ENCODE assay signal across 9 cellular contexts in the genomic region with DNA sequence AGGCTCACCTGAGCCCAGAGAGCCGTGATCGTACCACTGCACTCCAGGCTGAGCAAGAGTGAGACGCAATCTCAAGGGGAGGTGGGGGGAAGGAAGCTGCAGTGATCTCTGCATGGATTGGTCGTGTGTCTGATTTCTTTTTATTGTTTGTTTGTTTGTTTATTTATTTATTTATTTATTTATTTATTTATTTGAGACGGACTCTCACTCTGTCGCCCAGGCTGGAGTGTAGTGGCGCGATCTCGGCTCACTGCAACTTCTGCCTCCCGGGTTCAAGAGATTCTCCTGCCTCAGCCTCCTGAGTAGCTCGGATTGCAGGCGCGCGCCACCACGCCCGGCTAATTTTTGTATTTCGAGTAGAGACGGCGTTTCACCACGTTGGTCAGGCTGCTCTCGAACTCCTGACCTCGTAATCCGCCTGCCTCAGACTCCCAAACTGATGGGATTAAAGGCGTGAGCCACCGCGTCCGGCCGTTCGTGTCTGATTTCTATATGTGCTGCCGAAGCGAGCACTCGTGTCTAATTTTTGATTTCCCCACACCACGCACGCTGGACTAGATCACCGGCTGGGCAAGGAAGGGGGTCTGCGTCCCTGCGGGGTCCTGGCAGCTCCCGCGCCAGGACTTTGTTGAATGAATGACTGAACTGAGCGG. TPM values are rescaled to one million over a fixed set of nuclear protein-coding genes. Genes with fewer than 3 reads are reported as not detected.
DNase-seq lines count a peak whose midpoint lies in the region; ATAC-seq, FAIRE-seq and TF ChIP-seq lines count a peak whose summit lies in the region.
"Had no signal": no experiment of that assay in that cellular context is flagged by ENCODE, and none has a peak within 500 bp of the region (broad histone marks: within the 10 kb centered on the region; RNA-seq: fewer than 3 reads in every experiment).

No MANE protein-coding gene starts in this region.

- WGBS in liver: 31% methylated on average over 40 of the region's 40 CpGs

- peaks cover 53% of the 10 kb centered on the region for H3K4me1 Mint-ChIP-seq in activated T-cell treated with anti-CD3 and anti-CD28 coated beads, Interleukin-2, amount 50 U/mL, for 4 hours (ENCODE audit: low read depth)
- H3K4me1 Mint-ChIP-seq in activated naive CD8-positive, alpha-beta T cell treated with anti-CD3 and anti-CD28 coated beads, Interleukin-2, amount 50 U/mL, for 24 hours: peaks cover 53% of the 10 kb centered on the region

- H3K27me3 ChIP-seq in liver (ENCODE audit: control insufficient read depth in 4 of 4, insufficient read depth in 4 of 4, low read length in 3 of 4) (no peaks in the 10 kb centered on the region), tibial artery (peaks cover 0 to 24% of the 10 kb centered on the region in 2 donors)

- TF ChIP-seq RAD21 in liver (IDR thresholded peaks at IDR 0.05): no peak

- peak overlapping the region in 2 of 3 donors; percentile 54 to 68 for H3K4me3 ChIP-seq in liver (ENCODE audit: low read depth in 1 of 3, low read length in 3 of 3)
- H3K4me3 ChIP-seq in tibial artery: peak overlapping the region; percentile 73 to 88

- no peak for FAIRE-seq in GM12892 (lab: Jason Lieb, UNC)

- H3K4me1 ChIP-seq in liver (ENCODE audit: control insufficient read depth in 4 of 4, insufficient read depth in 4 of 4, low read length in 3 of 4) (peaks cover 12 to 34% (median 26%) of the 10 kb centered on the region in 4 donors), tibial artery (peaks cover 0 to 52% (median 37%) of the 10 kb centered on the region in 4 donors)

- ATAC-seq in activated T-cell treated with anti-CD3 and anti-CD28 coated beads, Interleukin-2, amount 50 U/mL, for 4 hours: no peak
- ATAC-seq in activated naive CD8-positive, alpha-beta T cell treated with anti-CD3 and anti-CD28 coated beads, Interleukin-2, amount 50 U/mL, for 24 hours: no peak
- no peak for ATAC-seq in GM18873 (IDR thresholded peaks at IDR 0.05; ENCODE audit: low FRiP score, unreplicated experiment)

- H3K9me3 ChIP-seq in liver (ENCODE audit: control insufficient read depth in 4 of 4, low read length in 3 of 4) (no peaks in the 10 kb centered on the region), tibial artery (no peaks in the 10 kb centered on the region)

- no peak for TF ChIP-seq CTCF in liver (IDR thresholded peaks at IDR 0.05; ENCODE audit: low read depth, low read length, missing input control)
- TF ChIP-seq CTCF in tibial artery (IDR thresholded peaks at IDR 0.05): no peak

- peak overlapping the region; percentile 82 for H3K4me3 Mint-ChIP-seq in activated T-cell treated with anti-CD3 and anti-CD28 coated beads, Interleukin-2, amount 50 U/mL, for 4 hours
- H3K4me3 Mint-ChIP-seq in activated naive CD8-positive, alpha-beta T cell treated with anti-CD3 and anti-CD28 coated beads, Interleukin-2, amount 50 U/mL, for 24 hours: peak overlapping the region; percentile 85

- TF ChIP-seq POLR2A in GM12892 (IDR thresholded peaks at IDR 0.05; ENCODE audit: low read depth, low read length): no peak

- H3K36me3 ChIP-seq in liver (ENCODE audit: control insufficient read depth in 4 of 4, insufficient read depth in 3 of 4, low read depth in 1 of 4, low read length in 3 of 4) (no peaks in the 10 kb centered on the region), tibial artery (no peaks in the 10 kb centered on the region)

- H3K9ac ChIP-seq in liver (ENCODE audit: low read depth in 1 of 2, low read length in 2 of 2): no peak overlapping the region

- H3K27ac Mint-ChIP-seq in activated naive CD8-positive, alpha-beta T cell treated with anti-CD3 and anti-CD28 coated beads, Interleukin-2, amount 50 U/mL, for 24 hours: peak overlapping the region; percentile 75

- intact Hi-C loops in tibial artery (cut with DNase I; ENCODE audit: low total_unique reads): no loop called here

- H3K27me3 Mint-ChIP-seq in activated T-cell treated with anti-CD3 and anti-CD28 coated beads, Interleukin-2, amount 50 U/mL, for 4 hours (ENCODE audit: low read depth): peaks cover 6% of the 10 kb centered on the region
- H3K27me3 Mint-ChIP-seq in activated naive CD8-positive, alpha-beta T cell treated with anti-CD3 and anti-CD28 coated beads, Interleukin-2, amount 50 U/mL, for 24 hours: peaks cover 11% of the 10 kb centered on the region

- no peak for DNase-seq in activated T-cell treated with anti-CD3 and anti-CD28 coated beads, Interleukin-2, amount 50 U/mL, for 4 hours
- DNase-seq in activated T-cell treated with anti-CD3 and anti-CD28 coated beads for 4 hours (no peak), tibial artery (no peak), GM12892 (ENCODE audit: insufficient read length) (no peak), NCI-H524 treated with DMSO at 0.1 percent for 48 hours (lab: John Stamatoyannopoulos, UW) (no peak)
- DNase-seq in activated naive CD8-positive, alpha-beta T cell treated with anti-CD3 and anti-CD28 coated beads, Interleukin-2, amount 50 U/mL, for 24 hours: no peak

- H3K9me3 Mint-ChIP-seq in activated T-cell treated with anti-CD3 and anti-CD28 coated beads, Interleukin-2, amount 50 U/mL, for 4 hours: no peaks in the 10 kb centered on the region
- H3K9me3 Mint-ChIP-seq in activated naive CD8-positive, alpha-beta T cell treated with anti-CD3 and anti-CD28 coated beads, Interleukin-2, amount 50 U/mL, for 24 hours: no peaks in the 10 kb centered on the region

- H3K27ac ChIP-seq in liver (ENCODE audit: low read depth in 1 of 2, low read length in 2 of 2) (peak overlapping the region in 1 of 2 donors; percentile 27), tibial artery (peak overlapping the region in 1 of 2 donors; percentile 96)

- peaks cover 2% of the 10 kb centered on the region for H3K36me3 Mint-ChIP-seq in activated T-cell treated with anti-CD3 and anti-CD28 coated beads, Interleukin-2, amount 50 U/mL, for 4 hours (ENCODE audit: insufficient read depth)
- H3K36me3 Mint-ChIP-seq in activated naive CD8-positive, alpha-beta T cell treated with anti-CD3 and anti-CD28 coated beads, Interleukin-2, amount 50 U/mL, for 24 hours (ENCODE audit: low read depth): no peaks in the 10 kb centered on the region

TF ChIP-seq in liver, 16 proteins besides CTCF, POLR2A, EP300 and RAD21 (continues in another document):
- TF ChIP-seq GABPA (IDR thresholded peaks at IDR 0.05 in 1 of 2, conservative IDR thresholded peaks at IDR 0.05 in 1 of 2) (no peak), NR2F2 (IDR thresholded peaks at IDR 0.05) (no peak), JUND (IDR thresholded peaks at IDR 0.05) (no peak), HNF4A (conservative IDR thresholded peaks at IDR 0.05) (no peak), SP1 (IDR thresholded peaks at IDR 0.05) (no peak), MAX (IDR thresholded peaks at IDR 0.05) (no peak), RXRA (IDR thresholded peaks at IDR 0.05) (no peak), TAF1 (conservative IDR thresholded peaks at IDR 0.05) (no peak), YY1 (IDR thresholded peaks at IDR 0.05) (no peak), EGR1 (IDR thresholded peaks at IDR 0.05; ENCODE audit: low read depth in 2 of 2) (no peak), FOXA1 (IDR thresholded peaks at IDR 0.05) (no peak)
- TF ChIP-seq, protein P1, sequence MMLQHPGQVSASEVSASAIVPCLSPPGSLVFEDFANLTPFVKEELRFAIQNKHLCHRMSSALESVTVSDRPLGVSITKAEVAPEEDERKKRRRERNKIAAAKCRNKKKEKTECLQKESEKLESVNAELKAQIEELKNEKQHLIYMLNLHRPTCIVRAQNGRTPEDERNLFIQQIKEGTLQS (IDR thresholded peaks at IDR 0.05): no peak
- TF ChIP-seq, protein P2, sequence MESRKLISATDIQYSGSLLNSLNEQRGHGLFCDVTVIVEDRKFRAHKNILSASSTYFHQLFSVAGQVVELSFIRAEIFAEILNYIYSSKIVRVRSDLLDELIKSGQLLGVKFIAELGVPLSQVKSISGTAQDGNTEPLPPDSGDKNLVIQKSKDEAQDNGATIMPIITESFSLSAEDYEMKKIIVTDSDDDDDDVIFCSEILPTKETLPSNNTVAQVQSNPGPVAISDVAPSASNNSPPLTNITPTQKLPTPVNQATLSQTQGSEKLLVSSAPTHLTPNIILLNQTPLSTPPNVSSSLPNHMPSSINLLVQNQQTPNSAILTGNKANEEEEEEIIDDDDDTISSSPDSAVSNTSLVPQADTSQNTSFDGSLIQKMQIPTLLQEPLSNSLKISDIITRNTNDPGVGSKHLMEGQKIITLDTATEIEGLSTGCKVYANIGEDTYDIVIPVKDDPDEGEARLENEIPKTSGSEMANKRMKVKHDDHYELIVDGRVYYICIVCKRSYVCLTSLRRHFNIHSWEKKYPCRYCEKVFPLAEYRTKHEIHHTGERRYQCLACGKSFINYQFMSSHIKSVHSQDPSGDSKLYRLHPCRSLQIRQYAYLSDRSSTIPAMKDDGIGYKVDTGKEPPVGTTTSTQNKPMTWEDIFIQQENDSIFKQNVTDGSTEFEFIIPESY (IDR thresholded peaks at IDR 0.05): no peak

RNA-seq across cellular contexts. Expression of gene TNFRSF12A, which starts 0.4 kb away (rescaled TPM):
- total RNA-seq in activated T-cell treated with anti-CD3 and anti-CD28 coated beads, Interleukin-2, amount 50 U/mL, for 4 hours: 1 to 10 TPM; 4.2 to 6.9 (median 5.1) TPM
- total RNA-seq in liver: 1 to 10 TPM; 7.9 to 8.8 TPM
- 10 to 100 TPM in 1 of 2 donors, 1 to 10 TPM in 1; 9.4 to 35.5 TPM for polyA plus RNA-seq in liver
- 0.66 TPM for polyA plus RNA-seq in GM12892 (2012; ENCODE audit: missing spikeins)

RNA-seq across cellular contexts. Expression of gene CLDN6, which starts 1.7 kb away (rescaled TPM):
- total RNA-seq in activated T-cell treated with anti-CD3 and anti-CD28 coated beads, Interleukin-2, amount 50 U/mL, for 4 hours: under 1 TPM; 0.18 to 0.30 (median 0.22) TPM
- under 1 TPM in 1 of 2 donors, not detected in 1; 0.75 TPM for total RNA-seq in liver
- not detected for polyA plus RNA-seq in liver
- polyA plus RNA-seq in GM12892 (2012; ENCODE audit: missing spikeins): not detected
- total RNA-seq: Daoy had no signal

RNA-seq across cellular contexts. Expression of gene HCFC1R1, which starts 4.0 kb away (rescaled TPM):
- total RNA-seq in activated T-cell treated with anti-CD3 and anti-CD28 coated beads, Interleukin-2, amount 50 U/mL, for 4 hours: 10 to 100 TPM; 32.7 to 36.9 (median 33.9) TPM
- total RNA-seq in liver: 1 to 10 TPM; 1.4 to 2.2 TPM
- polyA plus RNA-seq in liver: 10 to 100 TPM; 16.3 to 17.6 TPM
- polyA plus RNA-seq in GM12892 (2012; ENCODE audit: missing spikeins): 15.2 TPM

RNA-seq across cellular contexts. Expression of gene THOC6, which starts 4.1 kb away (rescaled TPM):
- total RNA-seq in activated T-cell treated with anti-CD3 and anti-CD28 coated beads, Interleukin-2, amount 50 U/mL, for 4 hours: 10 to 100 TPM; 70.4 to 86.3 (median 71.7) TPM
- 10 to 100 TPM; 12.6 to 14.8 TPM for total RNA-seq in liver
- polyA plus RNA-seq in liver: 10 to 100 TPM; 10.8 TPM
- polyA plus RNA-seq in GM12892 (2012; ENCODE audit: missing spikeins): 19.5 TPM

RNA-seq across cellular contexts. Expression of gene CLDN9, which starts 7.0 kb away (rescaled TPM):
- not detected for total RNA-seq in activated T-cell treated with anti-CD3 and anti-CD28 coated beads, Interleukin-2, amount 50 U/mL, for 4 hours
- under 1 TPM; 0.05 to 0.25 TPM for total RNA-seq in liver
- polyA plus RNA-seq in liver: under 1 TPM; 0.25 to 0.32 TPM
- not detected for polyA plus RNA-seq in GM12892 (2012; ENCODE audit: missing spikeins)
- total RNA-seq: Daoy had no signal

Comparison
In these comparisons a context has a peak if more than half of its experiments do, and no peak if none do; other contexts are left out.
1. RNA of gene HCFC1R1, which starts 4.0 kb away (total RNA-seq): 32.7 to 36.9 TPM in activated T-cell treated with anti-CD3 and anti-CD28 coated beads, Interleukin-2, amount 50 U/mL, for 4 hours; 1.4 to 2.2 TPM in liver; every median in the first group is over 10 times any median in the second.